In the genomic region with DNA sequence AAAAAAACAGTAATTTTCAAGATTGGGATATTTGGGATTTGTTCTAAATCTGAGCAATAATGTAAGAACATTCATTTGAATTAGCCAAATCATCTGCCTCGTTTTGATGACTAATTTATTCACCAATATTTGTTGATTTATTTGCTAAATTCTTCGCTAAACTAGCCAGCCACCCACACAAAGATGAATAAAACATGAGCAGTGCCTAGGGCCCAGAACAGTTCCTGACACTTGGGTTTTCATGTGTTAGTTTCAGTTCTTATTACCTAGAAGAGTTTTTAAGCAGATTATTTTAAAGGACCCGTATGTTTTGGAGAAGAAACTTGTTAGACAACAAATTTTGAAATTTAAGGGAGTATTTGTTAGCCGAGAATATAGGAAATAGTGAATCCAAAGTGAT, we compare ENCODE assay signal across 8 cellular contexts. TPM values are rescaled to one million over a fixed set of nuclear protein-coding genes. Genes with fewer than 3 reads are reported as not detected.
DNase-seq lines count a peak whose midpoint lies in the region; ATAC-seq and TF ChIP-seq lines count a peak whose summit lies in the region.

No MANE protein-coding gene starts in this region.

- ATAC-seq in Right ventricle myocardium inferior (no peak), HG02852 (IDR thresholded peaks at IDR 0.05; ENCODE audit: unreplicated experiment) (peak; percentile 35)

- H3K36me3 ChIP-seq in left ventricle myocardium inferior (no peaks in the 10 kb centered on the region), SJCRH30 (peaks cover 3% of the 10 kb centered on the region; the same call in 1 of the 2 replicates), endocrine pancreas (ENCODE audit: control insufficient read depth, insufficient read depth, low read length) (no peaks in the 10 kb centered on the region), neural progenitor cell (no peaks in the 10 kb centered on the region)

- H3K9me3 ChIP-seq in left ventricle myocardium inferior (replicated peaks) (no peaks in the 10 kb centered on the region), SJCRH30 (replicated peaks) (no peaks in the 10 kb centered on the region), endocrine pancreas (ENCODE audit: control insufficient read depth, low read length) (no peaks in the 10 kb centered on the region), neural progenitor cell (ENCODE audit: low read depth) (no peaks in the 10 kb centered on the region)

- no peak overlapping the region for H3K27ac Mint-ChIP-seq in neural progenitor cell

- no peaks in the 10 kb centered on the region for H3K9me3 Mint-ChIP-seq in neural progenitor cell

- peaks cover 35% of the 10 kb centered on the region for H3K4me1 Mint-ChIP-seq in neural progenitor cell

- H3K27me3 Mint-ChIP-seq in neural progenitor cell (ENCODE audit: insufficient read depth, low read depth) = peaks cover 7% of the 10 kb centered on the region

- H3K9ac ChIP-seq in endocrine pancreas (ENCODE audit: control insufficient read depth, insufficient read depth, low read length) (no peak overlapping the region), neural progenitor cell (peak overlapping the region; percentile 15)

- H3K79me2 ChIP-seq in neural progenitor cell (ENCODE audit: low read depth) = peaks cover 62% of the 10 kb centered on the region

- no peak overlapping the region for H2AFZ ChIP-seq in neural progenitor cell (replicated peaks)

- H3K4me3 ChIP-seq in left ventricle myocardium inferior = peak overlapping the region; percentile 94
- peak overlapping the region; percentile 87 for H3K4me3 ChIP-seq in SJCRH30
- peak overlapping the region; percentile 86 for H3K4me3 ChIP-seq in endocrine pancreas (ENCODE audit: control insufficient read depth, insufficient read depth, low read length)
- H3K4me3 ChIP-seq in neural progenitor cell = peak overlapping the region; percentile 60

- no peak for DNase-seq in left ventricle myocardium inferior
- no peak for DNase-seq in Right ventricle myocardium inferior (ENCODE audit: missing footprints)
- peak in 1 of 2 experiments; percentile 23 for DNase-seq in SJCRH30
- no peak for DNase-seq in neural progenitor cell (ENCODE audit: low spot score)
- DNase-seq in DMS153 treated with DMSO at 0.1 percent for 48 hours (lab: John Stamatoyannopoulos, UW; ENCODE audit: unreplicated experiment) = no peak
- DNase-seq in SHP77 (lab: John Stamatoyannopoulos, UW) = no peak

- peaks cover 11% of the 10 kb centered on the region for H3K36me3 Mint-ChIP-seq in neural progenitor cell

- peak overlapping the region; percentile 90 for H3K4me3 Mint-ChIP-seq in neural progenitor cell

- intact Hi-C loops in left ventricle myocardium inferior (cut with micrococcal nuclease) (loop anchor here (5.0 kb wide), 1 partner anchor 84 kb away; a partner anchor contains a TSS), Right ventricle myocardium inferior (cut with DNase I) (no loop called here)

- TF ChIP-seq CTCF in left ventricle myocardium inferior (IDR thresholded peaks at IDR 0.05; ENCODE audit: borderline replicate concordance) (no peak), neural progenitor cell (IDR thresholded peaks at IDR 0.05) (no peak)

- H3K27me3 ChIP-seq in left ventricle myocardium inferior (ENCODE audit: low read depth) = no peaks in the 10 kb centered on the region
- H3K27me3 ChIP-seq in SJCRH30 = no peaks in the 10 kb centered on the region
- no peaks in the 10 kb centered on the region for H3K27me3 ChIP-seq in endocrine pancreas (ENCODE audit: control insufficient read depth, insufficient read depth, low read length)
- no peaks in the 10 kb centered on the region for H3K27me3 ChIP-seq in neural progenitor cell

- H3K4me1 ChIP-seq in left ventricle myocardium inferior = peaks cover 64% of the 10 kb centered on the region
- peaks cover 7% of the 10 kb centered on the region for H3K4me1 ChIP-seq in SJCRH30
- peaks cover 23% of the 10 kb centered on the region for H3K4me1 ChIP-seq in endocrine pancreas (ENCODE audit: control insufficient read depth, insufficient read depth, low read length)
- H3K4me1 ChIP-seq in neural progenitor cell = peaks cover 25% of the 10 kb centered on the region

- H3K4me2 ChIP-seq in neural progenitor cell = peak overlapping the region; percentile 85

- peaks cover 15% of the 10 kb centered on the region for H3F3A ChIP-seq in neural progenitor cell (ENCODE audit: low read depth)

- H3K27ac ChIP-seq in left ventricle myocardium inferior (replicated peaks) (peak overlapping the region; percentile 95), SJCRH30 (peak overlapping the region; percentile 95), neural progenitor cell (no peak overlapping the region)

- H4K20me1 ChIP-seq in neural progenitor cell (ENCODE audit: low read depth) = peaks cover 49% of the 10 kb centered on the region

RNA-seq across cellular contexts. Expression of a gene that starts 1.5 kb away (rescaled TPM):
- total RNA-seq in left ventricle myocardium inferior = 13.9 TPM
- 17.0 TPM for total RNA-seq in Right ventricle myocardium inferior
- total RNA-seq in SJCRH30 (2014; rRNA removed; shearing (Covaris generic)) = 52.7 and 62.0 TPM in 2 replicates
- 35.5 and 53.9 TPM in 2 replicates for total RNA-seq in neural progenitor cell (ENCODE audit: low replicate concordance)
